15 cellular contexts compared by ENCODE assay signal in the genomic region with DNA sequence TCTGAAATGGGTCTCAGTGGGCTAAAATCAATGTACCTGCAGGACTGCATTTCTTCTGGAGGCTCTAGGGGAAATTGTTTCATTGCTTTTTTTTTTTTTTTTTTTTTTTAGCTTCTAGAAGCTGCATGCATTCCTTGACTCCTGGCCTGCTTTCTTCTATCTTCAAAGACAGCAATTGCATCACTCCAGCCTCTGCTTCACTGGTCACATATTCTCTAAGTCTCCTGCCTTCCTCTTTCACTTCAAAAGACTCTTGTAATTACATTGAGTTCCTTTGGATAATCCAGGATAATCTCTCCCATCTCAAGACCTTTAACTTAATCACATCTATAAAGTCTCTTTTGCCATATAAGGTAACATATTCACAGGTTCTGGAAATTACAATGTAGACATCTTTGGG. TPM values are rescaled to one million over a fixed set of nuclear protein-coding genes. Genes with fewer than 3 reads are reported as not detected.
DNase-seq lines count a peak whose midpoint lies in the region; ATAC-seq and TF ChIP-seq lines count a peak whose summit lies in the region.
"Had no signal": no experiment of that assay in that cellular context is flagged by ENCODE, and none has a peak within 500 bp of the region (broad histone marks: within the 10 kb centered on the region; RNA-seq: fewer than 3 reads in every experiment).

No MANE protein-coding gene starts in this region.

- no peak for ATAC-seq in HG03457 (IDR thresholded peaks at IDR 0.05; ENCODE audit: unreplicated experiment)
- ATAC-seq: CD8-positive, alpha-beta T cell; K562; Right ventricle myocardium inferior had no signal

- H3F3A ChIP-seq in smooth muscle cell (ENCODE audit: low read depth), result peaks cover 4% of the 10 kb centered on the region

- H3K27me3 ChIP-seq in HAP-1 (ENCODE audit: low read depth), result no peaks in the 10 kb centered on the region
- no peaks in the 10 kb centered on the region for H3K27me3 ChIP-seq in endodermal cell (ENCODE audit: control insufficient read depth, insufficient read depth, low read length, poor library complexity, severe bottlenecking)
- no peaks in the 10 kb centered on the region for H3K27me3 ChIP-seq in smooth muscle cell (ENCODE audit: low read depth)

- H4K20me1 ChIP-seq in smooth muscle cell (ENCODE audit: low read depth), result no peaks in the 10 kb centered on the region
- H4K20me1 ChIP-seq: BLaER1 treated with 17β-estradiol and CSF1 and Interleukin-3, amounts not matched to agents 10 nM and 100 nM had no signal

- H3K4me3 Mint-ChIP-seq in endodermal cell, result no peak overlapping the region
- H3K4me3 Mint-ChIP-seq: CD8-positive, alpha-beta T cell had no signal

- H3K4me3 ChIP-seq in HAP-1 (no peak overlapping the region), endodermal cell (ENCODE audit: low read length) (no peak overlapping the region), smooth muscle cell (no peak overlapping the region)
- H3K4me3 ChIP-seq: BLaER1 treated with 17β-estradiol and CSF1 and Interleukin-3, amounts not matched to agents 10 nM and 100 nM; K562 had no signal

- TF ChIP-seq CTCF in endodermal cell (conservative IDR thresholded peaks at IDR 0.05), result no peak
- no peak for TF ChIP-seq CTCF in smooth muscle cell (IDR thresholded peaks at IDR 0.05; ENCODE audit: borderline replicate concordance, insufficient read depth, poor library complexity, severe bottlenecking)
- TF ChIP-seq CTCF in GM13977 (IDR thresholded peaks at IDR 0.05; ENCODE audit: extremely low read depth, insufficient read depth, missing control alignments), result no peak

- no peak overlapping the region for H2AFZ ChIP-seq in smooth muscle cell (ENCODE audit: low read depth)

- H3K9me3 ChIP-seq in HAP-1 (no peaks in the 10 kb centered on the region), endodermal cell (ENCODE audit: control insufficient read depth, low read length) (no peaks in the 10 kb centered on the region), smooth muscle cell (replicated peaks; ENCODE audit: low read depth) (no peaks in the 10 kb centered on the region)
- H3K9me3 ChIP-seq: BLaER1 treated with 17β-estradiol and CSF1 and Interleukin-3, amounts not matched to agents 10 nM and 100 nM had no signal

- in situ Hi-C loops in HAP-1 (cut with MboI; ENCODE audit: low sequenced_read_pairs), result no loop called here
- in situ Hi-C loops in GM13977 (cut with MboI; ENCODE audit: low pct_unique_long_range_greater_than_20kb, low sequenced_read_pairs, unreplicated experiment), result no loop called here

- no peaks in the 10 kb centered on the region for H3K27me3 Mint-ChIP-seq in endodermal cell (ENCODE audit: insufficient read depth)

- H3K36me3 ChIP-seq in HAP-1 (replicated peaks), result no peaks in the 10 kb centered on the region
- H3K36me3 ChIP-seq in endodermal cell (ENCODE audit: control insufficient read depth, insufficient read depth, low read length), result no peaks in the 10 kb centered on the region
- H3K36me3 ChIP-seq in smooth muscle cell (ENCODE audit: low read depth), result no peaks in the 10 kb centered on the region
- H3K36me3 ChIP-seq: BLaER1 treated with 17β-estradiol and CSF1 and Interleukin-3, amounts not matched to agents 10 nM and 100 nM had no signal

- H3K9me3 Mint-ChIP-seq in endodermal cell, result no peaks in the 10 kb centered on the region
- H3K9me3 Mint-ChIP-seq: CD8-positive, alpha-beta T cell had no signal

- no peaks in the 10 kb centered on the region for H3K79me2 ChIP-seq in smooth muscle cell (ENCODE audit: low read depth)

- H3K27ac Mint-ChIP-seq in endodermal cell, result no peak overlapping the region
- H3K27ac Mint-ChIP-seq: CD8-positive, alpha-beta T cell had no signal

- H3K36me3 Mint-ChIP-seq in endodermal cell (ENCODE audit: low read depth), result no peaks in the 10 kb centered on the region
- H3K36me3 Mint-ChIP-seq: CD8-positive, alpha-beta T cell had no signal

- H3K4me2 ChIP-seq in smooth muscle cell, result peak overlapping the region; percentile 57
- H3K4me2 ChIP-seq: BLaER1 treated with 17β-estradiol and CSF1 and Interleukin-3, amounts not matched to agents 10 nM and 100 nM had no signal

- H3K9ac ChIP-seq in endodermal cell (ENCODE audit: extremely low read depth, low read length, poor library complexity, severe bottlenecking) (no peak overlapping the region), smooth muscle cell (ENCODE audit: low read depth) (no peak overlapping the region)
- H3K9ac ChIP-seq: BLaER1 treated with 17β-estradiol and CSF1 and Interleukin-3, amounts not matched to agents 10 nM and 100 nM had no signal

- peaks cover 4% of the 10 kb centered on the region for H3K4me1 Mint-ChIP-seq in endodermal cell

- H3K4me1 ChIP-seq in HAP-1 (peaks cover 34% of the 10 kb centered on the region), endodermal cell (ENCODE audit: control insufficient read depth, insufficient read depth, low read length) (no peaks in the 10 kb centered on the region), smooth muscle cell (ENCODE audit: low read depth) (peaks cover 20% of the 10 kb centered on the region)
- H3K4me1 ChIP-seq: BLaER1 treated with 17β-estradiol and CSF1 and Interleukin-3, amounts not matched to agents 10 nM and 100 nM had no signal

- H3K27ac ChIP-seq in endodermal cell (ENCODE audit: low read depth, low read length) (peak overlapping the region; percentile 44), smooth muscle cell (ENCODE audit: low read depth) (no peak overlapping the region)
- H3K27ac ChIP-seq: BLaER1 treated with 17β-estradiol and CSF1 and Interleukin-3, amounts not matched to agents 10 nM and 100 nM had no signal

- DNase-seq in HAP-1 (ENCODE audit: low spot score in 2 of 2), result peak; percentile 60 to 94
- peak; percentile 11 for DNase-seq in OCI-M1 (lab: John Stamatoyannopoulos, UW)
- no peak for DNase-seq in endodermal cell
- no peak for DNase-seq in smooth muscle cell (lab: John Stamatoyannopoulos, UW; ENCODE audit: unreplicated experiment)
- no peak for DNase-seq in activated CD4-positive, alpha-beta T cell treated with anti-CD3 and anti-CD28 coated beads, Interleukin-2, amount 50 U/mL, for 4 hours
- DNase-seq in GM13977 (ENCODE audit: low spot score), result no peak
- DNase-seq: CD8-positive, alpha-beta T cell; DMS79; HCEC 1CT; NCI-H187; NCI-H345 had no signal

RNA-seq across cellular contexts. Expression of a gene that starts 11.3 kb away (rescaled TPM):
- total RNA-seq in endodermal cell (10 to 100 TPM; 11.3 to 16.0 TPM), smooth muscle cell (9.4 and 12.0 TPM in 2 replicates)
- polyA plus RNA-seq in endodermal cell (2013, experiment 1 of 2), result 10.9 TPM
- 12.3 TPM for polyA plus RNA-seq in endodermal cell (2013, experiment 2 of 2)
- 4.2 and 5.1 TPM in 2 replicates for polyA plus RNA-seq in smooth muscle cell
- total RNA-seq: CD8-positive, alpha-beta T cell; Right ventricle myocardium inferior had no signal

RNA-seq across cellular contexts. Expression of a gene that starts 35.3 kb away (rescaled TPM):
- total RNA-seq in endodermal cell (10 to 100 TPM; 24.4 to 53.6 TPM), smooth muscle cell (11.7 and 16.6 TPM in 2 replicates)
- polyA plus RNA-seq in endodermal cell (2013, experiment 1 of 2), result 17.1 TPM
- polyA plus RNA-seq in endodermal cell (2013, experiment 2 of 2), result 18.3 TPM
- 5.4 and 5.8 TPM in 2 replicates for polyA plus RNA-seq in smooth muscle cell

Comparison
In these comparisons a context has a peak if more than half of its experiments do, and no peak if none do; other contexts are left out.
1. DNase-seq: peak in HAP-1 (2 of 2) and OCI-M1 (single experiment); none in endodermal cell (single experiment), smooth muscle cell (single experiment), activated CD4-positive, alpha-beta T cell treated with anti-CD3 and anti-CD28 coated beads, Interleukin-2, amount 50 U/mL, for 4 hours (0 of 2) and GM13977 (single experiment).